Comparison of ENCODE assay signal across 29 cellular contexts in the genomic region with DNA sequence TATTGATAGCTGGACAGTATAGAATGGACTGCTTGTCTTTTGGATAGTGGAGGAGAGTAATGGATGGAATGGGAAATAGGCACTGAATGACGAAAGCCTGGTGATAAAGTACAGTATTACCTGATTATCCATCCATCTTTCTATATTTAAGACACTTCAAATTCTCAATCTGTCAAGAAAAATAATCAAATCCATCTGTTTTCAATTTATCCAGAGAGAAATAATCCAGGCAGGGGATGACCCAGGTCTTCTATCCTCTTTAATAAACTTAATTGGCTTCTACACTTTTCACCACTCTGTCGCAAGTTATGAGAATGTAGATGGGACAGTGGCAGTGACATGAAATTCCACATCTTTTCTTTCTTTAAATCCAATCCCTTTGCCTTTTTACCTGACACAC.
"Had no signal": no experiment of that assay in that cellular context is flagged by ENCODE, and none has a peak within 500 bp of the region (broad histone marks: within the 10 kb centered on the region; RNA-seq: fewer than 3 reads in every experiment).

No MANE protein-coding gene starts in this region.

- H3K9me3 ChIP-seq: colonic mucosa, esophagus muscularis mucosa, esophagus squamous epithelium, gastrocnemius medialis, gastroesophageal sphincter, heart left ventricle, heart right ventricle had no signal

- DNase-seq: colonic mucosa; cortex of kidney; dermis blood vessel endothelial cell; dorsolateral prefrontal cortex; effector CD4-positive, alpha-beta T cell; effector CD8-positive, alpha-beta T cell; effector memory CD4-positive, alpha-beta T cell; effector memory CD8-positive, alpha-beta T cell; endodermal cell; erythroblast; esophagus squamous epithelium; foreskin fibroblast; foreskin keratinocyte; foreskin melanocyte; gastrocnemius medialis; glutamatergic neuron; head of caudate nucleus; heart left ventricle; heart right ventricle had no signal

- ATAC-seq: effector memory CD8-positive, alpha-beta T cell; esophagus mucosa; foreskin keratinocyte; gastrocnemius medialis; gastroesophageal sphincter; heart left ventricle; heart right ventricle had no signal

- H3K27me3 Mint-ChIP-seq: dendritic cell treated with granulocyte-macrophage colony-stimulating factor and Interleukin-4, amounts not matched to agents 40 ng/mL and 50 ng/mL, for 4 days; effector memory CD8-positive, alpha-beta T cell had no signal

- H3K79me2 ChIP-seq: hepatocyte had no signal

- H3K4me3 Mint-ChIP-seq: dendritic cell treated with granulocyte-macrophage colony-stimulating factor and Interleukin-4, amounts not matched to agents 40 ng/mL and 50 ng/mL, for 4 days; effector memory CD8-positive, alpha-beta T cell; endodermal cell had no signal

- H3K9me3 Mint-ChIP-seq: endodermal cell had no signal

- H3K4me1 ChIP-seq: colonic mucosa, esophagus muscularis mucosa, esophagus squamous epithelium, foreskin keratinocyte, gastrocnemius medialis, gastroesophageal sphincter, heart left ventricle, heart right ventricle had no signal

- H3K36me3 ChIP-seq: colonic mucosa, esophagus muscularis mucosa, esophagus squamous epithelium, gastrocnemius medialis, gastroesophageal sphincter, heart left ventricle, heart right ventricle had no signal

- H3K4me2 ChIP-seq: hepatocyte had no signal

- H3K27ac ChIP-seq: colonic mucosa, coronary artery, dorsolateral prefrontal cortex, epithelial cell of prostate, esophagus muscularis mucosa, esophagus squamous epithelium, foreskin keratinocyte, gastrocnemius medialis, gastroesophageal sphincter, heart left ventricle, heart right ventricle, hepatocyte had no signal

- H3K4me1 Mint-ChIP-seq: endodermal cell had no signal

- H3K27ac Mint-ChIP-seq: dendritic cell treated with granulocyte-macrophage colony-stimulating factor and Interleukin-4, amounts not matched to agents 40 ng/mL and 50 ng/mL, for 4 days; effector memory CD8-positive, alpha-beta T cell; endodermal cell had no signal

- H3K27me3 ChIP-seq: colonic mucosa, dorsolateral prefrontal cortex, esophagus muscularis mucosa, esophagus squamous epithelium, foreskin keratinocyte, gastrocnemius medialis, gastroesophageal sphincter, heart left ventricle, heart right ventricle, hepatocyte had no signal

- FAIRE-seq: endometrium, endothelial cell of umbilical vein, frontal cortex had no signal

- H3K4me3 ChIP-seq: colonic mucosa, coronary artery, dorsolateral prefrontal cortex, esophagus muscularis mucosa, esophagus squamous epithelium, gastrocnemius medialis, gastroesophageal sphincter, heart left ventricle, heart right ventricle, hepatocyte had no signal

- H2AFZ ChIP-seq: hepatocyte had no signal
